In the genomic region with DNA sequence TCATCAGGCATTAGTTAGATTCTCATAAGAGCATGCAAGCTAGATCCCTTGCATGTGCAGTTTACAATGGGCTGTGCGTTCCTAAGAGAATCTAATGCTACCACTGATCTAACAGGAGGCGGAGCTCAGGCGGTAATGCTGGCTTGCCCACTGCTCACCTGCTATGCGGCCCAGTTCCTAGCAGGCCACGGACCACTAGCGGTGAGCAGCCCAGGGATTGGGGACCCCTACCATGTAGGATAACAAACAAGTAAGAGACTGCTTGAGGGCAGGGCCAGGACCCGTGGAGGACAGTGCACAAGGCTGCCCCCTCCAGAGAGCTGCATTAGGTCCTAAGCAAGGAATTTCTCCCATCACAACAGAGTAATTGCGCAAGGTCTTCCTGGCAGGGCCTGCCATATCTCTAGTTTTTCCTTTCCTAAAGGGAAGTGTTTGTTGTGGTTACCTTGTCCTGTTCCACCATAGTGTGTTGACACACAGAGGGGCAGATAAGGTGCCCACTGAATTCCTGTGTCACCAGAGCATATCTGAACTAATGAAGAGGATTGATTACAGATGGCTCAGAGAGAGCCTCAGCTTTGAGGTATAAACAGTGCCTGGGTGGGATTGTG, we compare ENCODE assay signal across 21 cellular contexts. TPM values are rescaled to one million over a fixed set of nuclear protein-coding genes. Genes with fewer than 3 reads are reported as not detected.
DNase-seq lines count a peak whose midpoint lies in the region; ATAC-seq, FAIRE-seq and TF ChIP-seq lines count a peak whose summit lies in the region.
"Had no signal": no experiment of that assay in that cellular context is flagged by ENCODE, and none has a peak within 500 bp of the region (broad histone marks: within the 10 kb centered on the region; RNA-seq: fewer than 3 reads in every experiment).

No MANE protein-coding gene starts in this region.

- ATAC-seq in left ventricle myocardium superior, result peak; percentile 93
- ATAC-seq in HG03460 (IDR thresholded peaks at IDR 0.05; ENCODE audit: unreplicated experiment), result no peak
- ATAC-seq: A549, GM12878 had no signal

- CTCF ChIA-PET in H1 (lab: Charles Lee; ENCODE audit: partially characterized antibody), result no interaction called here

- H3K56ac ChIP-seq in H1 (replicated peaks; ENCODE audit: insufficient read length, low read depth, low read length), result no peak overlapping the region

- H3K14ac ChIP-seq in H1 (ENCODE audit: insufficient read length), result no peak overlapping the region

- H2BK120ac ChIP-seq in H1 (replicated peaks; ENCODE audit: low read depth, low read length), result no peak overlapping the region

- no peaks in the 10 kb centered on the region for H3K79me2 ChIP-seq in H1 (ENCODE audit: control insufficient read depth in 1 of 2, insufficient read depth in 2 of 2, low read length in 2 of 2)

- H2AFZ ChIP-seq in H1 (ENCODE audit: low read length), result no peak overlapping the region; the same call in 1 of the 2 replicates

- no peaks in the 10 kb centered on the region for H3K23me2 ChIP-seq in H1 (ENCODE audit: low read depth, low read length)

- POLR2A ChIA-PET in H1 (lab: Charles Lee; ENCODE audit: partially characterized antibody), result interaction anchor here (0.5 kb wide), 1 partner anchor 80 kb away, joined by 3 read pairs; no protein-coding TSS in a partner anchor

- no peaks in the 10 kb centered on the region for H3K79me1 ChIP-seq in H1 (ENCODE audit: low read depth, low read length)

- no peak overlapping the region for H3K4ac ChIP-seq in H1 (replicated peaks; ENCODE audit: insufficient read length, low read depth, low read length)

- no peak for TF ChIP-seq EP300 in H1 (IDR thresholded peaks at IDR 0.05; ENCODE audit: borderline replicate concordance in 1 of 2, low read depth in 2 of 2, low read length in 2 of 2)

- H4K20me1 ChIP-seq in H1 (replicated peaks in 1 of 2; ENCODE audit: control insufficient read depth in 1 of 2, insufficient read depth in 2 of 2, low read length in 2 of 2), result no peaks in the 10 kb centered on the region

- no peak overlapping the region for H4K91ac ChIP-seq in H1 (replicated peaks; ENCODE audit: insufficient read length, low read length)

- intact Hi-C loops in left ventricle myocardium superior (cut with micrococcal nuclease), result no loop called here

- no peak for TF ChIP-seq RAD21 in H1 (IDR thresholded peaks at IDR 0.05 in 1 of 2, conservative IDR thresholded peaks at IDR 0.05 in 1 of 2; ENCODE audit: low read depth in 2 of 2, low read length in 2 of 2)

- H2BK5ac ChIP-seq in H1 (ENCODE audit: low read depth, low read length), result no peak overlapping the region

- H2AK5ac ChIP-seq in H1 (ENCODE audit: low read depth, low read length), result no peak overlapping the region

- DNase-seq in HT1080 (ENCODE audit: low read depth) (peak; percentile 2), H1 (ENCODE audit: low read depth in 1 of 2, low spot score in 2 of 2) (no peak), left ventricle myocardium superior (peak; percentile 33), renal cortical epithelial cell (ENCODE audit: low read depth) (peak; percentile 62), T1000 (lab: John Stamatoyannopoulos, UW) (no peak), NCI-H526 (lab: John Stamatoyannopoulos, UW) (no peak)
- DNase-seq: C1 segment of cervical spinal cord, DMS79 treated with DMSO at 0.1 percent for 48 hours, GDM1, H9, KBM-7, NCI-H1417 treated with DMSO at 0.1 percent for 48 hours, NCI-H1930, NCI-H2171, NCI-H446 treated with DMSO at 0.1 percent for 48 hours, NCI-H748 treated with DMSO at 0.1 percent for 48 hours, OCI-M1 had no signal

- no peak overlapping the region for H3K27ac ChIP-seq in H1 (ENCODE audit: low read depth, low read length)
- H3K27ac ChIP-seq: A549 had no signal

- H4K8ac ChIP-seq in H1 (ENCODE audit: extremely low read depth, insufficient read depth, low read length), result no peak overlapping the region

- no peak overlapping the region for H2BK20ac ChIP-seq in H1 (ENCODE audit: low read length)

- H3K23ac ChIP-seq in H1 (ENCODE audit: insufficient read length), result no peak overlapping the region

- H3K4me3 ChIP-seq in H1 (ENCODE audit: extremely low read depth in 1 of 4, insufficient read depth in 2 of 4, low read depth in 3 of 4, low read length in 4 of 4), result no peak overlapping the region
- H3K4me3 ChIP-seq: A549, GM12878 had no signal

- H2BK12ac ChIP-seq in H1 (ENCODE audit: low read depth, low read length), result no peak overlapping the region

- no peaks in the 10 kb centered on the region for H3K36me3 ChIP-seq in H1 (ENCODE audit: control insufficient read depth in 2 of 4, insufficient read depth in 4 of 4, low read length in 3 of 4)

- no peaks in the 10 kb centered on the region for H3K27me3 ChIP-seq in H1 (replicated peaks in 1 of 4; ENCODE audit: control insufficient read depth in 3 of 4, extremely low read depth in 1 of 4, insufficient read depth in 3 of 4, low read length in 3 of 4)

- no peak overlapping the region for H4K5ac ChIP-seq in H1 (ENCODE audit: insufficient read length, low read depth, low read length)

- peaks cover 0 to 6% of the 10 kb centered on the region in 2 experiments; a peak in 2 of 4 replicates for H3K9me3 ChIP-seq in H1 (ENCODE audit: insufficient read depth in 2 of 2, low read depth in 1 of 2, low read length in 1 of 2)
- H3K9me3 ChIP-seq: A549 had no signal

- H3K9ac ChIP-seq in H1 (replicated peaks in 1 of 4; ENCODE audit: extremely low read depth in 1 of 4, low read depth in 3 of 4, low read length in 3 of 4), result no peak overlapping the region

- no peak for TF ChIP-seq CTCF in H1 (IDR thresholded peaks at IDR 0.05; ENCODE audit: control extremely low read depth in 1 of 3, insufficient read depth in 1 of 3, low read depth in 1 of 3, low read length in 3 of 3)

- no peak overlapping the region for H3K18ac ChIP-seq in H1 (ENCODE audit: extremely low read depth, low read length)

- no peak overlapping the region for H2BK15ac ChIP-seq in H1 (ENCODE audit: low read length)

- H3K4me2 ChIP-seq in H1 (ENCODE audit: insufficient read depth in 1 of 2, low read depth in 2 of 2, low read length in 2 of 2), result no peak overlapping the region
- H3K4me2 ChIP-seq: A549 had no signal

- no peak for FAIRE-seq in H1 (lab: Jason Lieb, UNC)
- FAIRE-seq: A549, GM12878 had no signal

- no peak for TF ChIP-seq POLR2A in H1 (IDR thresholded peaks at IDR 0.05; ENCODE audit: control extremely low read depth in 1 of 2, low read depth in 2 of 2, low read length in 2 of 2)

- 94% methylated on average over 8 of the region's 8 CpGs; no CpG with 5 or more reads in 1 of the 2 experiments for WGBS in H1 (ENCODE audit: extremely low coverage in 1 of 2, insufficient coverage in 1 of 2, insufficient read length in 1 of 2, insufficient replicate concordance in 2 of 2, low coverage in 1 of 2, low lambda C conversion rate in 2 of 2, missing lambda C conversion rate in 1 of 2), 2 experiments

- no peaks in the 10 kb centered on the region for H3K4me1 ChIP-seq in H1 (replicated peaks in 1 of 4; ENCODE audit: control insufficient read depth in 3 of 4, insufficient read depth in 4 of 4, low read length in 3 of 4)
- H3K4me1 ChIP-seq: A549 had no signal

TF ChIP-seq in H1, 55 proteins besides CTCF, POLR2A, EP300 and RAD21:
- TF ChIP-seq TBP (IDR thresholded peaks at IDR 0.05; ENCODE audit: low read depth, low read length) (no peak), CBX5 (IDR thresholded peaks at IDR 0.05; ENCODE audit: low read depth, low read length) (no peak), NRF1 (IDR thresholded peaks at IDR 0.05; ENCODE audit: low read depth, low read length) (no peak), CEBPB (IDR thresholded peaks at IDR 0.05; ENCODE audit: low read depth, low read length) (peak; percentile 95)

RNA-seq across cellular contexts. Expression of a gene that starts 58.0 kb away (rescaled TPM):
- not detected in 2 replicates for total RNA-seq in HT1080 (2014; rRNA removed; shearing (Covaris generic))
- polyA plus RNA-seq in HT1080 (2015; cell fraction: cytosol; rRNA removed), result not detected in 2 replicates
- not detected in 2 replicates for polyA plus RNA-seq in HT1080 (2015; cell fraction: nucleus; rRNA removed)
- total RNA-seq in H1 (2021; fragmentation: NEBNext Ultra II Directional; extraction: Animal tissue kit (Norgen Biotek cat#: 25700)), result 0.54 TPM in 1 of 2 replicates, not detected in the other
- 0.17 and 0.44 TPM in 2 replicates for polyA plus RNA-seq in H1 (2011; rRNA removed)
- polyA plus RNA-seq in H1 (2011; cell fraction: cytosol; rRNA removed), result 0.30 TPM
- 0.50 TPM for polyA plus RNA-seq in H1 (2011; cell fraction: nucleus; rRNA removed)
- 0.28 to 0.76 TPM (median 0.69 TPM) in 3 of 4 replicates, not detected in the other for polyA plus RNA-seq in H1 (2012, experiment 1 of 2)
- polyA plus RNA-seq in H1 (2012, experiment 2 of 2), result 0.29 TPM
- 0.28 TPM for polyA plus RNA-seq in H1 (2013, experiment 1 of 2)
- polyA plus RNA-seq in H1 (2013, experiment 2 of 2), result 0.22 TPM
- 0.41 and 0.91 TPM in 2 replicates for polyA minus RNA-seq in H1 (2011; rRNA and poly(A)+ RNA removed)
- polyA minus RNA-seq in H1 (2011; cell fraction: cytosol; rRNA and poly(A)+ RNA removed), result not detected
- polyA minus RNA-seq in H1 (2011; cell fraction: nucleus; rRNA and poly(A)+ RNA removed), result 3.9 TPM
- total RNA-seq in left ventricle myocardium superior, result 8.2 TPM
- 2.5 TPM in 1 of 2 replicates, not detected in the other for total RNA-seq in renal cortical epithelial cell
- total RNA-seq: GM12878, RPMI7951 had no signal
- polyA plus RNA-seq: GM12878 had no signal

RNA-seq across cellular contexts. Expression of a gene that starts 58.2 kb away (rescaled TPM):
- total RNA-seq in HT1080 (2014; rRNA removed; shearing (Covaris generic)), result 0.27 TPM in 1 of 2 replicates, not detected in the other
- polyA plus RNA-seq in HT1080 (2015; cell fraction: cytosol; rRNA removed), result 0.05 and 0.37 TPM in 2 replicates
- polyA plus RNA-seq in HT1080 (2015; cell fraction: nucleus; rRNA removed), result 0.08 and 0.28 TPM in 2 replicates
- 0.08 and 0.13 TPM in 2 replicates for total RNA-seq in H1 (2021; fragmentation: NEBNext Ultra II Directional; extraction: Animal tissue kit (Norgen Biotek cat#: 25700))
- 0.19 and 0.29 TPM in 2 replicates for polyA plus RNA-seq in H1 (2011; rRNA removed)
- 0.34 TPM for polyA plus RNA-seq in H1 (2011; cell fraction: cytosol; rRNA removed)
- polyA plus RNA-seq in H1 (2011; cell fraction: nucleus; rRNA removed), result 0.41 TPM
- polyA plus RNA-seq in H1 (2012, experiment 1 of 2), result 0.22 to 0.28 TPM (median 0.23 TPM) in 3 of 4 replicates, not detected in the other
- 0.14 TPM for polyA plus RNA-seq in H1 (2012, experiment 2 of 2)
- 0.39 TPM for polyA plus RNA-seq in H1 (2013, experiment 1 of 2)
- polyA plus RNA-seq in H1 (2013, experiment 2 of 2), result 0.28 TPM
- 1.5 and 2.7 TPM in 2 replicates for polyA minus RNA-seq in H1 (2011; rRNA and poly(A)+ RNA removed)
- polyA minus RNA-seq in H1 (2011; cell fraction: cytosol; rRNA and poly(A)+ RNA removed), result not detected
- polyA minus RNA-seq in H1 (2011; cell fraction: nucleus; rRNA and poly(A)+ RNA removed), result 10.2 TPM
- 23.1 TPM for total RNA-seq in left ventricle myocardium superior
- total RNA-seq in renal cortical epithelial cell, result 3.6 and 3.8 TPM in 2 replicates
- total RNA-seq: RPMI7951 had no signal

Comparison
In these comparisons a context has a peak if more than half of its experiments do, and no peak if none do; other contexts are left out.
1. DNase-seq: peak in HT1080 (single experiment), left ventricle myocardium superior (single experiment) and renal cortical epithelial cell (single experiment); none in H1 (0 of 2), T1000 (single experiment) and NCI-H526 (0 of 2).